In the genomic region with DNA sequence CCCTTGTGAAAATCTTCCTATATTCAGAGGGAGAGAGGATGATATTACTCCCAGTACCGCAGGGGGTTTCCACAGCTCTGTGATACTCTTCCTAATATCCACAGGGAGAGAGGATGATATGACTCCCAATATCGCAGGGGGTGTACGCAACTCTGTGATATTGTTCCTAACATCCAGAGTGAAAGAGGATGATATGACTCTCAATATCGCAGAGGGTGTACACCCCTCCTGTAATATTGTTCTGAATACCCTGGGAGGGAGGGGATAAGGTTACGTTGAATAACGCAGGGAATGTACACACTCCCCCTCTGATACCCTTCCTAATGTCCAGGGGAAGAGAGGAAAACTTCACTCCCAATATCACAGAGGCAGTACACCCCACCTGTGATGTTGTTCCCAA, we compare ENCODE assay signal across 1 cellular context. TPM values are rescaled to one million over a fixed set of nuclear protein-coding genes. Genes with fewer than 3 reads are reported as not detected.
"Had no signal": no experiment of that assay in that cellular context is flagged by ENCODE, and none has a peak within 500 bp of the region (broad histone marks: within the 10 kb centered on the region; RNA-seq: fewer than 3 reads in every experiment).

No MANE protein-coding gene starts in this region.

RNA-seq across cellular contexts. Expression of a gene that starts 30.4 kb away (rescaled TPM):
- total RNA-seq: G401 had no signal

RNA-seq across cellular contexts. Expression of a gene that starts 54.2 kb away (rescaled TPM):
- total RNA-seq: G401 had no signal
